In the genomic region with DNA sequence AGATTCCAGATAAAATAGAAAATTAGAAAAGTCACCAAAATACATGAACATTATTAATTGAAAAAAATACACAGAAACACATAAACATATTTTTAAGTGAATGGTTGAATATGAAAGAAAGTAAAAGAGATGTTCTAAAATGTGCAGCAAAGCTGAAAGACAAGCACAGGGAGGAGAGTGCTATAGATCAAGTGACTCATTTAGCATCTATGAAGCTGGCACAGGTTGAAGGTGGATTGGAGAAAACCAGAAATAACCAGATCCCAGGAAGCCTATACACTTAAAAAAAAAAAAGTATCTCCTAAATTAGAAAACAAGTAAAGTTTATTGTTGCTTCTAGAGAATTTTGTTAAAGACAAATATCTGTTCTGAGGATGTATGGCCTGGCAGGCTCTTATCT, we compare ENCODE assay signal across 25 cellular contexts.
"Had no signal": no experiment of that assay in that cellular context is flagged by ENCODE, and none has a peak within 500 bp of the region (broad histone marks: within the 10 kb centered on the region; RNA-seq: fewer than 3 reads in every experiment).

No MANE protein-coding gene starts in this region.

- H3K36me3 ChIP-seq: adrenal gland, ascending aorta, brain microvascular endothelial cell, esophagus muscularis mucosa, left lung, lower lobe of right lung, neural progenitor cell, tibial nerve had no signal

- H3K27me3 Mint-ChIP-seq: activated naive CD8-positive, alpha-beta T cell treated with anti-CD3 and anti-CD28 coated beads for 36 hours had no signal

- H3K27ac ChIP-seq: adrenal gland, ascending aorta, brain microvascular endothelial cell, esophagus muscularis mucosa, left lung, lower lobe of right lung, neural progenitor cell, tibial nerve had no signal

- ATAC-seq: left lung, lower lobe of right lung, natural killer cell, right cardiac atrium had no signal

- H3K4me3 Mint-ChIP-seq: activated naive CD4-positive, alpha-beta T cell treated with anti-CD3 and anti-CD28 coated beads for 36 hours; activated naive CD8-positive, alpha-beta T cell treated with anti-CD3 and anti-CD28 coated beads for 36 hours; activated T-helper 1 cell treated with anti-CD3 and anti-CD28 coated beads, Interleukin-12 subunit alpha, Interleukin-12 subunit beta, Interleukin-2, Interleukin-4 antibody, amounts not matched to agents 30 ng/mL and 10 ng/mL and 1 ng/mL, durations not matched to agents 14 hours and 24 hours and 36 hours; natural killer cell; neural progenitor cell; T-helper 2 cell treated with Interferon-gamma antibody and Interleukin-4, amounts not matched to agents 5 μg/mL and 100 μg/mL, for 36 hours had no signal

- H3K36me3 Mint-ChIP-seq: activated naive CD8-positive, alpha-beta T cell treated with anti-CD3 and anti-CD28 coated beads for 36 hours; natural killer cell; neural progenitor cell had no signal

- H3K27me3 ChIP-seq: adrenal gland, ascending aorta, brain microvascular endothelial cell, esophagus muscularis mucosa, left lung, neural progenitor cell, tibial nerve had no signal

- H3K9me3 ChIP-seq: adrenal gland, ascending aorta, esophagus muscularis mucosa, left lung, lower lobe of right lung, tibial nerve had no signal

- H3K9me3 Mint-ChIP-seq: activated naive CD4-positive, alpha-beta T cell treated with anti-CD3 and anti-CD28 coated beads for 36 hours; neural progenitor cell had no signal

- H3K4me1 ChIP-seq: adrenal gland, ascending aorta, esophagus muscularis mucosa, left lung, lower lobe of right lung, neural progenitor cell, tibial nerve had no signal

- H3K4me1 Mint-ChIP-seq: activated naive CD8-positive, alpha-beta T cell treated with anti-CD3 and anti-CD28 coated beads for 36 hours; natural killer cell; neural progenitor cell had no signal

- H3K27ac Mint-ChIP-seq: activated naive CD4-positive, alpha-beta T cell treated with anti-CD3 and anti-CD28 coated beads for 36 hours; activated naive CD8-positive, alpha-beta T cell treated with anti-CD3 and anti-CD28 coated beads for 36 hours; activated T-helper 1 cell treated with anti-CD3 and anti-CD28 coated beads, Interleukin-12 subunit alpha, Interleukin-12 subunit beta, Interleukin-2, Interleukin-4 antibody, amounts not matched to agents 30 ng/mL and 10 ng/mL and 1 ng/mL, durations not matched to agents 14 hours and 24 hours and 36 hours; natural killer cell; neural progenitor cell; T-helper 2 cell treated with Interferon-gamma antibody and Interleukin-4, amounts not matched to agents 5 μg/mL and 100 μg/mL, for 36 hours had no signal

- H3K4me3 ChIP-seq: adrenal gland, ascending aorta, esophagus muscularis mucosa, left lung, lower lobe of right lung, neural progenitor cell, tibial nerve had no signal

- DNase-seq: activated CD4-positive, alpha-beta T cell treated with anti-CD3 and anti-CD28 coated beads for 48 hours; activated CD4-positive, alpha-beta T cell treated with anti-CD3 and anti-CD28 coated beads, Interleukin-2, amount 50 U/mL, for 48 hours; activated CD8-positive, alpha-beta memory T cell treated with anti-CD3 and anti-CD28 coated beads, Interleukin-2, amount 50 U/mL, for 4 hours; activated effector memory CD4-positive, alpha-beta T cell treated with anti-CD3 and anti-CD28 coated beads, Interleukin-2, amount 50 U/mL, for 16 hours; activated naive CD4-positive, alpha-beta T cell treated with anti-CD3 and anti-CD28 coated beads for 36 hours; activated naive CD8-positive, alpha-beta T cell treated with anti-CD3 and anti-CD28 coated beads for 36 hours; activated T-cell treated with anti-CD3 and anti-CD28 coated beads, Interleukin-2, amount 50 U/mL, for 1 hour; adrenal gland; brain microvascular endothelial cell; caudate nucleus; cortex of kidney; foreskin melanocyte; left lung; lower lobe of right lung; mesendoderm; natural killer cell; occipital lobe; right cardiac atrium; stimulated activated naive CD4-positive, alpha-beta T cell treated with Interleukin-2 at 50 U/mL for 16 hours had no signal
